ENCODE assay signal across 9 cellular contexts in genomic region chr5:71757590-71758543, GRCh38. TPM values are rescaled to one million over a fixed set of nuclear protein-coding genes. Genes with fewer than 3 reads are reported as not detected.
A peak's percentile ranks its signal among the peaks of the same experiment; 100 is the strongest.
DNase-seq lines count a peak whose midpoint lies in the region; ATAC-seq and TF ChIP-seq lines count a peak whose summit lies in the region.
"Had no signal": no experiment of that assay in that cellular context is flagged by ENCODE, and none has a peak within 500 bp of the region (broad histone marks: within the 10 kb centered on the region; RNA-seq: fewer than 3 reads in every experiment).

No MANE protein-coding gene starts in this region.

- H3K4ac ChIP-seq in trophoblast cell (ENCODE audit: low read depth, low read length), result no peak overlapping the region

- no peaks in the 10 kb centered on the region for H3K36me3 Mint-ChIP-seq in CD4-positive, alpha-beta T cell (ENCODE audit: low read depth)

- H3K9me2 ChIP-seq in PC-9 (ENCODE audit: insufficient read depth), result no peaks in the 10 kb centered on the region

- no peaks in the 10 kb centered on the region for H3K36me3 ChIP-seq in PC-9 (ENCODE audit: low read depth)
- H3K36me3 ChIP-seq in trophoblast cell (ENCODE audit: control insufficient read depth in 1 of 2, insufficient read depth in 2 of 2, low read length in 2 of 2), result no peaks in the 10 kb centered on the region

- peak in 7 of 10 experiments; percentile 10 to 45 (median 20) for DNase-seq in CD4-positive, alpha-beta T cell
- DNase-seq in HL-60 (ENCODE audit: low read depth in 1 of 2, low spot score in 1 of 2) (peak in 1 of 2 experiments; percentile 38), PC-9 (peak; percentile 49 to 61), head of caudate nucleus (peak; percentile 35 to 90 (median 66)), trophoblast cell (peak; percentile 27 to 81)
- DNase-seq in activated naive CD4-positive, alpha-beta T cell treated with anti-CD3 and anti-CD28 coated beads, Interleukin-2, amount 50 U/mL, for 16 hours, result peak; percentile 36

- no peak overlapping the region for H4K12ac ChIP-seq in trophoblast cell (ENCODE audit: low read depth, low read length)

- H3F3A ChIP-seq in PC-9 (ENCODE audit: insufficient read depth, low read depth), result no peaks in the 10 kb centered on the region

- POLR2A ChIA-PET in CD4-positive, alpha-beta T cell (lab: Charles Lee), result no interaction called here
- POLR2A ChIA-PET in PC-9 (lab: Charles Lee; ENCODE audit: unreplicated experiment), result interaction anchor here (0.6 kb wide), 2 partner anchors 174 to 271 kb away, joined by 3 read pairs; no protein-coding TSS in a partner anchor

- no peak overlapping the region for H3K23ac ChIP-seq in trophoblast cell (ENCODE audit: low read length)

- CTCF ChIA-PET in CD4-positive, alpha-beta T cell (lab: Charles Lee), result no interaction called here
- CTCF ChIA-PET in PC-9 (lab: Charles Lee), result interaction anchor here (0.6 kb wide), 1 partner anchor 305 kb away, joined by 8 read pairs; no protein-coding TSS in a partner anchor

- intact Hi-C loops in CD4-positive, alpha-beta T cell (cut with DNase I, micrococcal nuclease), result loop anchor here (10.0 kb wide), 1 partner anchor 283 kb away; no protein-coding TSS in a partner anchor
- intact Hi-C loops in PC-9 (cut with micrococcal nuclease; ENCODE audit: unreplicated experiment) (loop anchor here (1.0 kb wide), 1 partner anchor 283 kb away; no protein-coding TSS in a partner anchor), head of caudate nucleus (cut with DNase I) (no loop called here)

- no peak overlapping the region for H3K9ac ChIP-seq in trophoblast cell (ENCODE audit: low read length)

- no peaks in the 10 kb centered on the region for H3K4me1 Mint-ChIP-seq in CD4-positive, alpha-beta T cell (ENCODE audit: low read depth)

- no peaks in the 10 kb centered on the region for H3K79me2 ChIP-seq in PC-9 (ENCODE audit: low read depth)
- H3K79me2 ChIP-seq in trophoblast cell (ENCODE audit: control insufficient read depth, insufficient read depth, low read length, poor library complexity), result no peaks in the 10 kb centered on the region

- no peak overlapping the region for H2AK5ac ChIP-seq in trophoblast cell (ENCODE audit: low read length)

- H3K4me3 ChIP-seq in HL-60 (replicated peaks; ENCODE audit: insufficient read depth, low read length) (no peak overlapping the region), PC-9 (no peak overlapping the region), trophoblast cell (ENCODE audit: low read depth, low read length) (no peak overlapping the region)

- no TSS peak for BruUV-seq in PC-9 (replicated peaks; lab: Mats Ljungman, UMichigan)

- H3K27me3 ChIP-seq in CD4-positive, alpha-beta T cell (ENCODE audit: control insufficient read depth, insufficient read depth, low read length), result no peaks in the 10 kb centered on the region
- H3K27me3 ChIP-seq in HL-60 (ENCODE audit: insufficient read depth, poor library complexity, severe bottlenecking) (no peaks in the 10 kb centered on the region), PC-9 (ENCODE audit: insufficient read depth, low read depth) (no peaks in the 10 kb centered on the region), trophoblast cell (ENCODE audit: insufficient read depth, low read length) (no peaks in the 10 kb centered on the region)

- H2AFZ ChIP-seq in PC-9, result no peak overlapping the region
- H2AFZ ChIP-seq in trophoblast cell (ENCODE audit: insufficient read depth, low read length, poor library complexity), result no peak overlapping the region

- no peaks in the 10 kb centered on the region for H3K9me3 ChIP-seq in CD4-positive, alpha-beta T cell (ENCODE audit: control insufficient read depth, low read length)
- H3K9me3 ChIP-seq in PC-9 (ENCODE audit: insufficient read depth, low read depth), result no peaks in the 10 kb centered on the region
- no peaks in the 10 kb centered on the region for H3K9me3 ChIP-seq in trophoblast cell (ENCODE audit: insufficient read depth, low read depth, low read length)

- no peak overlapping the region for H2BK12ac ChIP-seq in trophoblast cell (ENCODE audit: low read length)

- no peak overlapping the region for H3K4me3 Mint-ChIP-seq in CD4-positive, alpha-beta T cell
- H3K4me3 Mint-ChIP-seq: T-helper 1 cell treated with Interleukin-12 subunit alpha and Interleukin-12 subunit beta and Interleukin-4 antibody, amounts not matched to agents 30 μg/mL and 1 μg/mL, for 36 hours had no signal

- no peak for TF ChIP-seq CTCF in CD4-positive, alpha-beta T cell (IDR thresholded peaks at IDR 0.05)
- TF ChIP-seq CTCF in HL-60 (IDR thresholded peaks at IDR 0.05; ENCODE audit: insufficient read depth, low read length) (peak; percentile 11), PC-9 (conservative IDR thresholded peaks at IDR 0.05) (peak; percentile 82)

- H2BK5ac ChIP-seq in trophoblast cell (ENCODE audit: low read depth, low read length, poor library complexity), result no peak overlapping the region

- H4K20me1 ChIP-seq in PC-9 (ENCODE audit: insufficient read depth), result no peaks in the 10 kb centered on the region

- H3K79me1 ChIP-seq in trophoblast cell (ENCODE audit: low read length), result no peaks in the 10 kb centered on the region

- no peaks in the 10 kb centered on the region for H3K9me3 Mint-ChIP-seq in CD4-positive, alpha-beta T cell
- H3K9me3 Mint-ChIP-seq: T-helper 1 cell treated with Interleukin-12 subunit alpha and Interleukin-12 subunit beta and Interleukin-4 antibody, amounts not matched to agents 30 μg/mL and 1 μg/mL, for 36 hours had no signal

- H4K91ac ChIP-seq in trophoblast cell (ENCODE audit: low read depth, low read length), result no peak overlapping the region

- H3K14ac ChIP-seq in trophoblast cell (ENCODE audit: low read length), result no peak overlapping the region

- no peak overlapping the region for H2BK120ac ChIP-seq in trophoblast cell (ENCODE audit: insufficient read depth, low read length, poor library complexity)

- H4K8ac ChIP-seq in trophoblast cell (ENCODE audit: low read depth, low read length), result no peak overlapping the region

- no peak overlapping the region for H3K18ac ChIP-seq in trophoblast cell (ENCODE audit: low read length)

- WGBS in trophoblast cell (ENCODE audit: extremely low coverage, insufficient coverage, insufficient read length), result no CpG with 5 or more reads among the region's 14 CpGs

- peak overlapping the region; percentile 30; the same call in 1 of the 2 replicates for H3K4me2 ChIP-seq in PC-9
- H3K4me2 ChIP-seq in trophoblast cell (ENCODE audit: low read length), result no peak overlapping the region

- peak; percentile 63 for ATAC-seq in CD4-positive, alpha-beta T cell (ENCODE audit: poor library complexity)
- ATAC-seq in GM19043 (IDR thresholded peaks at IDR 0.05; ENCODE audit: low read depth, unreplicated experiment) (peak; percentile 95), HG02763 (IDR thresholded peaks at IDR 0.05; ENCODE audit: unreplicated experiment) (no peak)

- no peaks in the 10 kb centered on the region for H3K4me1 ChIP-seq in PC-9 (replicated peaks; ENCODE audit: insufficient read depth)
- H3K4me1 ChIP-seq in trophoblast cell (ENCODE audit: control insufficient read depth in 1 of 2, insufficient read depth in 2 of 2, low read length in 2 of 2), result no peaks in the 10 kb centered on the region

- no peak overlapping the region for H3K27ac Mint-ChIP-seq in CD4-positive, alpha-beta T cell
- H3K27ac Mint-ChIP-seq: T-helper 1 cell treated with Interleukin-12 subunit alpha and Interleukin-12 subunit beta and Interleukin-4 antibody, amounts not matched to agents 30 μg/mL and 1 μg/mL, for 36 hours had no signal

- no peaks in the 10 kb centered on the region for H3K27me3 Mint-ChIP-seq in CD4-positive, alpha-beta T cell

- no peak overlapping the region for H3K27ac ChIP-seq in CD4-positive, alpha-beta T cell (ENCODE audit: low read depth, low read length)
- H3K27ac ChIP-seq in HL-60 (replicated peaks) (no peak overlapping the region), PC-9 (no peak overlapping the region), trophoblast cell (ENCODE audit: low read depth, low read length) (no peak overlapping the region)

RNA-seq across cellular contexts. Expression of gene CARTPT, which starts 38.8 kb away (rescaled TPM):
- not detected for total RNA-seq in CD4-positive, alpha-beta T cell
- not detected in 2 replicates for total RNA-seq in PC-9 (2021)
- not detected in 2 replicates for polyA plus RNA-seq in trophoblast cell (2013)
